18 cellular contexts compared by ENCODE assay signal in genomic region chr4:92121099-92121498, GRCh38.
DNase-seq lines count a peak whose midpoint lies in the region; ATAC-seq, FAIRE-seq and TF ChIP-seq lines count a peak whose summit lies in the region.
"Had no signal": no experiment of that assay in that cellular context is flagged by ENCODE, and none has a peak within 500 bp of the region (broad histone marks: within the 10 kb centered on the region; RNA-seq: fewer than 3 reads in every experiment).

No MANE protein-coding gene starts in this region.

- H3K79me2 ChIP-seq in PC-3 (ENCODE audit: low read length) (no peaks in the 10 kb centered on the region), fibroblast of lung (ENCODE audit: control insufficient read depth, insufficient read depth, low read length) (no peaks in the 10 kb centered on the region)

- H3K4me1 ChIP-seq in PC-3 (ENCODE audit: insufficient read depth, low read length) (no peaks in the 10 kb centered on the region), fibroblast of lung (ENCODE audit: control insufficient read depth, extremely low read depth, insufficient read depth, low read length) (no peaks in the 10 kb centered on the region), prostate gland (replicated peaks) (no peaks in the 10 kb centered on the region)
- H3K4me1 ChIP-seq: Caco-2, heart left ventricle, right lobe of liver had no signal

- H3K9ac ChIP-seq in PC-3 (ENCODE audit: low read length): no peak overlapping the region
- H3K9ac ChIP-seq in fibroblast of lung (ENCODE audit: insufficient read depth, low read length): no peak overlapping the region

- H3K27ac ChIP-seq in PC-3 (ENCODE audit: low read length) (0 out of 2 replicates have a peak overlapping the region, but pooled peaks have one; percentile 6), fibroblast of lung (ENCODE audit: insufficient read depth, low read length) (no peak overlapping the region), prostate gland (no peak overlapping the region)
- H3K27ac ChIP-seq: heart left ventricle, right lobe of liver had no signal

- H3K9me2 ChIP-seq in PC-3 (replicated peaks; ENCODE audit: low read length): no peaks in the 10 kb centered on the region

- no peak for TF ChIP-seq POLR2A in H54 (IDR thresholded peaks at IDR 0.05; ENCODE audit: low read depth, low read length)
- no peak for TF ChIP-seq POLR2A in prostate gland (IDR thresholded peaks at IDR 0.05)

- H3K9me3 ChIP-seq in PC-3 (ENCODE audit: low read length) (no peaks in the 10 kb centered on the region), fibroblast of lung (ENCODE audit: control insufficient read depth, insufficient read depth, low read depth, low read length) (no peaks in the 10 kb centered on the region), prostate gland (no peaks in the 10 kb centered on the region)
- H3K9me3 ChIP-seq: Caco-2, right lobe of liver had no signal

- DNase-seq in H54 (ENCODE audit: insufficient read length, low spot score) (no peak), PC-3 (peak; percentile 34), fibroblast of lung (ENCODE audit: low read depth in 2 of 2) (peak; percentile 43 to 75), prostate gland (ENCODE audit: low spot score) (peak; percentile 10)
- DNase-seq in central memory CD4-positive, alpha-beta T cell: no peak
- DNase-seq: activated CD8-positive, alpha-beta memory T cell treated with anti-CD3 and anti-CD28 coated beads for 24 hours; Caco-2; GDM1; NK-92 treated with Interleukin-12 subunit alpha and Interleukin-12 subunit beta, amount 100 ng/mL, for 24 hours; right lobe of liver had no signal

- H3F3A ChIP-seq in PC-3 (ENCODE audit: low read length, unreplicated experiment): no peaks in the 10 kb centered on the region

- H3K4me3 ChIP-seq in PC-3 (ENCODE audit: low read length) (no peak overlapping the region), fibroblast of lung (replicated peaks in 1 of 4; ENCODE audit: control extremely low read depth in 1 of 4, insufficient read depth in 1 of 4, low read depth in 3 of 4, low read length in 4 of 4) (peak overlapping the region in 1 of 4 experiments; percentile 19), prostate gland (no peak overlapping the region)
- H3K4me3 ChIP-seq: heart left ventricle, right lobe of liver had no signal

- H3K27me3 ChIP-seq in PC-3 (ENCODE audit: low read length) (no peaks in the 10 kb centered on the region), fibroblast of lung (ENCODE audit: control insufficient read depth, insufficient read depth, low read length) (no peaks in the 10 kb centered on the region), prostate gland (replicated peaks; ENCODE audit: insufficient read depth) (no peaks in the 10 kb centered on the region)
- H3K27me3 ChIP-seq: heart left ventricle, right lobe of liver had no signal

- no peak overlapping the region for H3K4me2 ChIP-seq in PC-3 (ENCODE audit: low read length)
- H3K4me2 ChIP-seq in fibroblast of lung (ENCODE audit: extremely low read depth, insufficient read depth, low read length): no peak overlapping the region

- CTCF ChIA-PET in PC-3 (lab: Charles Lee): no interaction called here

- TF ChIP-seq CTCF in PC-3 (conservative IDR thresholded peaks at IDR 0.05; ENCODE audit: low read depth, low read length) (no peak), fibroblast of lung (conservative IDR thresholded peaks at IDR 0.05 in 1 of 2, IDR thresholded peaks at IDR 0.05 in 1 of 2; ENCODE audit: low read depth in 1 of 2, low read length in 2 of 2) (no peak), prostate gland (IDR thresholded peaks at IDR 0.05) (no peak)

- H4K20me1 ChIP-seq in PC-3 (ENCODE audit: low read length) (no peaks in the 10 kb centered on the region), fibroblast of lung (ENCODE audit: control insufficient read depth, extremely low read depth, insufficient read depth, low read length) (no peaks in the 10 kb centered on the region)

- H3K36me3 ChIP-seq in PC-3 (ENCODE audit: low read depth, low read length) (no peaks in the 10 kb centered on the region), fibroblast of lung (ENCODE audit: control insufficient read depth, insufficient read depth, low read length) (no peaks in the 10 kb centered on the region), prostate gland (no peaks in the 10 kb centered on the region)
- H3K36me3 ChIP-seq: heart left ventricle, right lobe of liver had no signal

- POLR2A ChIA-PET in PC-3 (lab: Charles Lee; ENCODE audit: unreplicated experiment): no interaction called here

- FAIRE-seq in H54 (lab: Jason Lieb, UNC): peak; percentile 41
- FAIRE-seq: colon, endothelial cell of umbilical vein, HepG2, islet of Langerhans had no signal

- 29% methylated on average over 6 of the region's 6 CpGs for WGBS in prostate gland

- no TSS peak for BruUV-seq in PC-3 (replicated peaks; lab: Mats Ljungman, UMichigan)

- no peak overlapping the region for H2AFZ ChIP-seq in PC-3 (ENCODE audit: low read length)
- no peak overlapping the region for H2AFZ ChIP-seq in fibroblast of lung (ENCODE audit: low read length)

- intact Hi-C loops in PC-3 (cut with micrococcal nuclease): no loop called here
- intact Hi-C loops in prostate gland (cut with DNase I): no loop called here

- no peak for ATAC-seq in PC-3
- no peak for ATAC-seq in GM18519 (IDR thresholded peaks at IDR 0.05; ENCODE audit: low FRiP score, unreplicated experiment)
- ATAC-seq in HG03025 (IDR thresholded peaks at IDR 0.05; ENCODE audit: low FRiP score, unreplicated experiment): no peak
- ATAC-seq in GM19395 (IDR thresholded peaks at IDR 0.05; ENCODE audit: unreplicated experiment): no peak
- ATAC-seq: HepG2, right lobe of liver had no signal

Comparison
In these comparisons a context has a peak if more than half of its experiments do, and no peak if none do; other contexts are left out.
1. DNase-seq: peak in PC-3 (single experiment), fibroblast of lung (2 of 2) and prostate gland (single experiment); none in H54 (single experiment) and central memory CD4-positive, alpha-beta T cell (single experiment).